In the genomic region with DNA sequence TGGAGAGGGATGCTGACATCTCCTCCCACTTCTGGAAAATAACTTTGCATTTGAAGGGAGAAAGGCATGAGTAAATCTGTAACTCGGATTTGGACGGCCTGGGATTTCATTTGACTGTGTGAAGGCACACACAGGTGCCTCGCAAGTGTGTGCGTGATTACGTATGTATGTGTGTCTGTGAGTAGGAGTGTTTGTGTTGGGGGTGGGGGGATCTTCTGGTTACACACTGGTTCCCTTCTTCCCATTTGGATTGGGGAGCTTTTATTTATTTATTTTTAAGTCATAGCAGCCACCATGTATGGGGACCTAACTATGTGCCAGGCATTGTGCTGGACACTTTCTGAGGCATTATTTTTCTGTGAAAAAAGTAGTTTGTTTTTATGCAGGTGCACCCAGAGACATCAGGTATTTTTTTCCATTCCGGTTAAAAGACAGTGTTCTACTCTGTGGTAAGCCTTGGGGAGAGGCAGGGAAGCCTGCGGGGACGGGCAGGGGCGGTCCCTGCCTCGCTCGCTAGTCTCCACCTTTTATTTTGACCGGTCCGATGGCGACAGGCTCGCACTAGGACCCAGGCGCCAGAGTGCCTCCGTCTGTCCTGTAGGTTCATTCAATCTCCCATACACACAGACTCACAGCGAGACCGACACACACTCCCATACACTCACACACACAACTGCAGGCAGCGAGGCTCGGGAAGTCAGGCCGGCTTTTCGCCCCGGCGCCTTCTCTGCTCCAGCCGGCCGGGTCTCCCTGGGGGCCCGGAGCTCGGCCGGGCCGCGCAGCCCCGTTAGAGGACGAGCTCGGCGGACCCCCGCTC, we compare ENCODE assay signal across 8 cellular contexts. TPM values are rescaled to one million over a fixed set of nuclear protein-coding genes. Genes with fewer than 3 reads are reported as not detected.
DNase-seq lines count a peak whose midpoint lies in the region; ATAC-seq and TF ChIP-seq lines count a peak whose summit lies in the region.

A gene (plus strand): TSS at position 618 of the 817 bp plus-strand sequence. CDS start 204 bp downstream, outside the sequence.

- peak; percentile 23 for TF ChIP-seq POLR2A in ovary (IDR thresholded peaks at IDR 0.05)

- intact Hi-C loops in ascending aorta (cut with DNase I) (loop anchor here (2.0 to 10.0 kb wide), 2 partner anchors 68 to 338 kb away; no protein-coding TSS in a partner anchor), left cardiac atrium (cut with DNase I) (loop anchor here in 1 of 2 donors (5.0 kb wide), 1 partner anchor 70 kb away; no protein-coding TSS in a partner anchor), ovary (cut with DNase I) (loop anchor here in 2 of 4 donors (5.0 to 10.0 kb wide), 3 partner anchors 62 to 70 kb away; no protein-coding TSS in a partner anchor)

- H3K9me3 ChIP-seq in HUES64 (ENCODE audit: insufficient read depth, low read depth, low read length) (no peaks in the 10 kb centered on the region), ascending aorta (no peaks in the 10 kb centered on the region), ovary (no peaks in the 10 kb centered on the region)

- peak within 1 kb of the TSS; percentile 37; the same call in 1 of the 2 replicates for H3K9ac ChIP-seq in HUES64 (ENCODE audit: low read depth, low read length)

- H3K4me3 ChIP-seq in HUES64 (ENCODE audit: low read length) (peak within 1 kb of the TSS; percentile 60), ascending aorta (peak within 1 kb of the TSS; percentile 74 to 93), ovary (peak within 1 kb of the TSS; percentile 79)

- no peak for TF ChIP-seq EP300 in ovary (IDR thresholded peaks at IDR 0.05)

- H3K27ac ChIP-seq in HUES64 (ENCODE audit: low read depth, low read length) (no peak within 1 kb of the TSS), ascending aorta (peak within 1 kb of the TSS; percentile 97 to 99), ovary (peak within 1 kb of the TSS; percentile 71 to 95)

- H3K27me3 ChIP-seq in HUES64 (ENCODE audit: insufficient read depth, low read length) = peaks cover 86% of the 10 kb centered on the region
- no peaks in the 10 kb centered on the region for H3K27me3 ChIP-seq in ascending aorta
- H3K27me3 ChIP-seq in ovary = no peaks in the 10 kb centered on the region

- H3K36me3 ChIP-seq in HUES64 (ENCODE audit: insufficient read depth, low read length) (no peaks in the 10 kb centered on the region), ascending aorta (no peaks in the 10 kb centered on the region), ovary (no peaks in the 10 kb centered on the region)

- TF ChIP-seq CTCF in ascending aorta (IDR thresholded peaks at IDR 0.05) = no peak
- no peak for TF ChIP-seq CTCF in ovary (IDR thresholded peaks at IDR 0.05)

- WGBS in HUES64 = 3% methylated on average over 37 of the region's 37 CpGs
- WGBS in ovary, 3 donors = 1 to 4% (median 4%) methylated on average over 28 to 37 of the region's 37 CpGs

- peak; percentile 89 for DNase-seq in GM03348 (ENCODE audit: low spot score)
- peak; percentile 54 for DNase-seq in SHP77 treated with DMSO at 0.1 percent for 48 hours (lab: John Stamatoyannopoulos, UW)
- DNase-seq in ascending aorta (ENCODE audit: low spot score in 2 of 2) = peak; percentile 61 to 89
- DNase-seq in left cardiac atrium = peak; percentile 81
- DNase-seq in ovary = peak; percentile 58 to 74 (median 72)
- no peak for DNase-seq in AML-193 (lab: John Stamatoyannopoulos, UW)

- H3K4me1 ChIP-seq in HUES64 (ENCODE audit: insufficient read depth, low read length) (peaks cover 16% of the 10 kb centered on the region), ascending aorta (peaks cover 0 to 10% of the 10 kb centered on the region in 2 donors), ovary (ENCODE audit: insufficient read depth) (peaks cover 2% of the 10 kb centered on the region)

- peak; percentile 48 for ATAC-seq in GM21737 (IDR thresholded peaks at IDR 0.05; ENCODE audit: unreplicated experiment)
- peak; percentile 10 to 42 for ATAC-seq in left cardiac atrium

RNA-seq across cellular contexts. Expression of the gene that starts here (rescaled TPM):
- 5.2 TPM for polyA plus RNA-seq in HUES64 (2013, experiment 1 of 2)
- 9.4 TPM for polyA plus RNA-seq in HUES64 (2013, experiment 2 of 2)
- total RNA-seq in ascending aorta (95.0 TPM), left cardiac atrium (10 to 100 TPM; 38.7 to 43.0 TPM), ovary (10 to 100 TPM; 41.9 to 80.0 (median 60.8) TPM)
- polyA plus RNA-seq in ovary = 100 to 1,000 TPM in 1 of 2 donors, 10 to 100 TPM in 1; 75.4 to 100 TPM

Comparison
In these comparisons a context has a peak if more than half of its experiments do, and no peak if none do; other contexts are left out.
1. DNase-seq: peak in GM03348 (single experiment), SHP77 treated with DMSO at 0.1 percent for 48 hours (single experiment), ascending aorta (2 of 2), left cardiac atrium (single experiment) and ovary (5 of 5); none in AML-193 (0 of 2).
2. Peak in every context shown above with its lines, with median percentiles within 50 percentile points of each other: H3K4me3 ChIP-seq.